In genomic region chr10:22339761-22340361, GRCh38 we compare ENCODE assay signal across 8 cellular contexts. TPM values are rescaled to one million over a fixed set of nuclear protein-coding genes. Genes with fewer than 3 reads are reported as not detected.
A peak's percentile ranks its signal among the peaks of the same experiment; 100 is the strongest.
DNase-seq lines count a peak whose midpoint lies in the region; ATAC-seq and TF ChIP-seq lines count a peak whose summit lies in the region.

No MANE protein-coding gene starts in this region.

- no peaks in the 10 kb centered on the region for H3K79me2 ChIP-seq in PC-9 (ENCODE audit: low read depth)

- H3K27me3 ChIP-seq in PC-9 (ENCODE audit: insufficient read depth, low read depth) (no peaks in the 10 kb centered on the region), ovary (peaks cover 12% of the 10 kb centered on the region)

- no peaks in the 10 kb centered on the region for H3K9me3 Mint-ChIP-seq in endothelial cell (ENCODE audit: unreplicated experiment)

- H3K4me1 Mint-ChIP-seq in endothelial cell (ENCODE audit: unreplicated experiment), result peaks cover 6% of the 10 kb centered on the region

- H3K36me3 Mint-ChIP-seq in endothelial cell (ENCODE audit: low read depth, unreplicated experiment), result no peaks in the 10 kb centered on the region

- H3K4me3 Mint-ChIP-seq in endothelial cell (ENCODE audit: unreplicated experiment), result peak overlapping the region; percentile 93

- TF ChIP-seq EP300 in ovary (IDR thresholded peaks at IDR 0.05), result peak; percentile 85

- H4K20me1 ChIP-seq in PC-9 (ENCODE audit: insufficient read depth), result no peaks in the 10 kb centered on the region

- TF ChIP-seq POLR2A in ovary (IDR thresholded peaks at IDR 0.05), result no peak

- H3K4me3 ChIP-seq in PC-9, result peak overlapping the region; percentile 84
- peak overlapping the region; percentile 80 for H3K4me3 ChIP-seq in ovary

- DNase-seq in PC-9 (peak in 1 of 2 experiments; percentile 60), endothelial cell (ENCODE audit: low spot score) (no peak), ovary (no peak), HCEC 1CT (no peak), HuH-7 (ENCODE audit: low spot score) (no peak)
- DNase-seq in activated CD8-positive, alpha-beta memory T cell treated with anti-CD3 and anti-CD28 coated beads, Interleukin-2, amount 50 U/mL, for 48 hours, result no peak
- no peak for DNase-seq in activated CD4-positive, alpha-beta T cell treated with anti-CD3 and anti-CD28 coated beads, Interleukin-2, amount 50 U/mL, for 4 hours

- H3K4me2 ChIP-seq in PC-9, result peak overlapping the region; percentile 89

- TSS peak; percentile 80 for BruUV-seq in PC-9 (replicated peaks; lab: Mats Ljungman, UMichigan)

- intact Hi-C loops in PC-9 (cut with micrococcal nuclease; ENCODE audit: unreplicated experiment) (loop anchor here (2.0 to 5.0 kb wide), 2 partner anchors 89 to 162 kb away; no protein-coding TSS in a partner anchor), ovary (cut with DNase I) (loop anchor here in 2 of 4 donors (5.0 to 10.0 kb wide), 2 partner anchors 88 to 95 kb away; no protein-coding TSS in a partner anchor)

- TF ChIP-seq CTCF in PC-9 (conservative IDR thresholded peaks at IDR 0.05), result no peak
- TF ChIP-seq CTCF in endothelial cell (IDR thresholded peaks at IDR 0.05; ENCODE audit: unreplicated experiment), result no peak
- no peak for TF ChIP-seq CTCF in ovary (IDR thresholded peaks at IDR 0.05)

- H3K9me2 ChIP-seq in PC-9 (ENCODE audit: insufficient read depth), result no peaks in the 10 kb centered on the region

- H3K27me3 Mint-ChIP-seq in endothelial cell (ENCODE audit: unreplicated experiment), result peaks cover 25% of the 10 kb centered on the region

- peak; percentile 3 for ATAC-seq in GM21717 (IDR thresholded peaks at IDR 0.05; ENCODE audit: unreplicated experiment)

- H3K27ac ChIP-seq in PC-9 (no peak overlapping the region), ovary (peak overlapping the region in 1 of 2 donors; percentile 94)

- H3K36me3 ChIP-seq in PC-9 (ENCODE audit: low read depth) (no peaks in the 10 kb centered on the region), ovary (no peaks in the 10 kb centered on the region)

- peaks cover 6% of the 10 kb centered on the region; the same call in 1 of the 2 replicates for H3K4me1 ChIP-seq in PC-9 (replicated peaks; ENCODE audit: insufficient read depth)
- H3K4me1 ChIP-seq in ovary (ENCODE audit: insufficient read depth), result peaks cover 1% of the 10 kb centered on the region

- peak overlapping the region; percentile 84 for H3K27ac Mint-ChIP-seq in endothelial cell (ENCODE audit: unreplicated experiment)

- H3K9me3 ChIP-seq in PC-9 (ENCODE audit: insufficient read depth, low read depth), result no peaks in the 10 kb centered on the region
- H3K9me3 ChIP-seq in ovary, result no peaks in the 10 kb centered on the region

- POLR2A ChIA-PET in PC-9 (lab: Charles Lee; ENCODE audit: unreplicated experiment), result interaction anchor here (0.6 to 0.9 kb wide), 7 partner anchors 9 to 825 kb away, joined by 4 to 18 read pairs (median 6); no protein-coding TSS in a partner anchor

- no peaks in the 10 kb centered on the region for H3F3A ChIP-seq in PC-9 (ENCODE audit: insufficient read depth, low read depth)

- CTCF ChIA-PET in PC-9 (lab: Charles Lee), result interaction anchor here (0.5 to 0.9 kb wide), 3 partner anchors 336 to 650 kb away, joined by 3 to 5 read pairs (median 4); partner anchors contain the start of gene DNAJC1

- H2AFZ ChIP-seq in PC-9, result peak overlapping the region; percentile 91

- 1% methylated on average over 15 of the region's 15 CpGs for WGBS in ovary, 3 donors

RNA-seq across cellular contexts. Expression of gene SPAG6, which starts 5.4 kb away (rescaled TPM):
- total RNA-seq in PC-9 (2021), result 0.55 TPM in 1 of 2 replicates, not detected in the other
- total RNA-seq in endothelial cell (ENCODE audit: unreplicated experiment), result 0.46 TPM
- 10 to 100 TPM in 1 of 7 donors, 1 to 10 TPM in 1, under 1 TPM in 3, not detected in 2; 0.50 to 22.1 (median 0.95) TPM for total RNA-seq in ovary
- polyA plus RNA-seq in ovary, result under 1 TPM; 0.04 to 0.23 TPM

RNA-seq across cellular contexts. Expression of gene BMI1, which starts 19.0 kb away (rescaled TPM):
- total RNA-seq in PC-9 (2021) (38.8 and 48.4 TPM in 2 replicates), endothelial cell (ENCODE audit: unreplicated experiment) (23.6 TPM), ovary (10 to 100 TPM; 18.7 to 53.8 (median 39.6) TPM)
- 10 to 100 TPM; 25.3 to 63.3 TPM for polyA plus RNA-seq in ovary

RNA-seq across cellular contexts. Expression of gene COMMD3, which starts 23.7 kb away (rescaled TPM):
- total RNA-seq in PC-9 (2021) (38.1 and 43.5 TPM in 2 replicates), endothelial cell (ENCODE audit: unreplicated experiment) (42.3 TPM), ovary (10 to 100 TPM; 18.8 to 42.3 (median 31.4) TPM)
- polyA plus RNA-seq in ovary, result 10 to 100 TPM; 39.7 to 54.5 TPM
